In the genomic region with DNA sequence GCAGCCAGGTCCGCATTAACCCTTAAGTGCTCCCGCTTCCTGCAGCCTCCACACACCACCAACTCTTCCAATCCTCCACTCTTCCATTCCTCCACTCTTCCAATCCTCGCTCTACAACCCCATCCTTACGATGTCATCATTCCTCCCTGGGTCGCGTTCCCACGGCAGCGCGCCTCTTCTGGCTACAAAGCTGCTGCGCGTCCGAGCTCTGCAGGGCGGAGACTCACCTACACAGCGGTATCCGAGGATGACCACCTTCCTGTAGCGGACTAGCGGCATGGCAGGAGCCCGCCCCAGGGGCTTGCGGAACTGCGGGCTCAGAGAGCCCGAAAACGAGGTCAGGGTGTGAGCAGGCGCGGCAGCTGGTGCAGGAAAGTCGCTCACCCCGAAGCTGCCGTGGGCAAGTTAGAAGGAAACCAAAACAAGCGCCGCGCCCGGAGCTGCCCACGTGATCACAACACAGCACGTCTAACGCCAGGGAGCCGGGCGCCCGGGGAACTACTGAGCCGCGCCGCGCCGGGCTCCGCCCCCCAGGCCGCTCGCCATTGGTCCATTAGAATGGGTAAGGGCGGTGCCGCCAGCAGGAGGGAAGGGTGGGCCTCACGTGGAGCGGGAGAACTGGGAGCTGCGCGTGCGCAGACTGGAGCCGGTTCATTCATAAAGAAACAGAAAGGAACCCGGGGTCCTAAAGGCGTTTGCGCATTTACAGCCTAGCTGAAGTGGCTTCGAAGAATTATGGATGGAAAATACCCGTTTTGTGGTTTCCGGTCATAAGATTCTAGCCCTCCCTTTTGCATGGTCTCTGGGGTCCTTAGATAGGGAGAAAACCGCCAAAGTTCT, we compare ENCODE assay signal across 1 cellular context.
TF ChIP-seq lines count a peak whose summit lies in the region.

A gene with protein sequence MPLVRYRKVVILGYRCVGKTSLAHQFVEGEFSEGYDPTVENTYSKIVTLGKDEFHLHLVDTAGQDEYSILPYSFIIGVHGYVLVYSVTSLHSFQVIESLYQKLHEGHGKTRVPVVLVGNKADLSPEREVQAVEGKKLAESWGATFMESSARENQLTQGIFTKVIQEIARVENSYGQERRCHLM (minus strand): TSS at position 473 of the 840 bp plus-strand sequence. CDS start 194 bp downstream, at position 279.

TF ChIP-seq in SK-N-SH, 30 proteins besides CTCF, POLR2A, EP300 and RAD21 (continued from another document):
- TF ChIP-seq RXRA (IDR thresholded peaks at IDR 0.05; ENCODE audit: borderline replicate concordance, low read depth) (no peak), POLR2AphosphoS5 (IDR thresholded peaks at IDR 0.05; ENCODE audit: low read depth, low read length) (peak; percentile 56; the same call in 1 of the 2 replicates), EZH2phosphoT487 (IDR thresholded peaks at IDR 0.05; ENCODE audit: borderline replicate concordance, low read depth) (no peak), GATA2 (CRISPR knock-in tag; IDR thresholded peaks at IDR 0.05) (no peak), CHD2 (IDR thresholded peaks at IDR 0.05; ENCODE audit: low read length, partially characterized antibody) (no peak), MXI1 (IDR thresholded peaks at IDR 0.05; ENCODE audit: low read depth, low read length) (peak; percentile 97), FOXJ3 (CRISPR knock-in tag; IDR thresholded peaks at IDR 0.05) (no peak), TAF1 (IDR thresholded peaks at IDR 0.05; ENCODE audit: borderline replicate concordance, low read depth, low read length) (peak; percentile 51), TCF12 (IDR thresholded peaks at IDR 0.05) (no peak), TEAD4 (IDR thresholded peaks at IDR 0.05; ENCODE audit: borderline replicate concordance, insufficient read depth) (no peak), FOXM1 (IDR thresholded peaks at IDR 0.05; ENCODE audit: low read depth) (no peak), MEF2A (IDR thresholded peaks at IDR 0.05; ENCODE audit: borderline replicate concordance, low read depth) (no peak), SMC3 (IDR thresholded peaks at IDR 0.05; ENCODE audit: low read depth, low read length) (no peak), JUND (IDR thresholded peaks at IDR 0.05) (no peak)
- TF ChIP-seq, protein P1, sequence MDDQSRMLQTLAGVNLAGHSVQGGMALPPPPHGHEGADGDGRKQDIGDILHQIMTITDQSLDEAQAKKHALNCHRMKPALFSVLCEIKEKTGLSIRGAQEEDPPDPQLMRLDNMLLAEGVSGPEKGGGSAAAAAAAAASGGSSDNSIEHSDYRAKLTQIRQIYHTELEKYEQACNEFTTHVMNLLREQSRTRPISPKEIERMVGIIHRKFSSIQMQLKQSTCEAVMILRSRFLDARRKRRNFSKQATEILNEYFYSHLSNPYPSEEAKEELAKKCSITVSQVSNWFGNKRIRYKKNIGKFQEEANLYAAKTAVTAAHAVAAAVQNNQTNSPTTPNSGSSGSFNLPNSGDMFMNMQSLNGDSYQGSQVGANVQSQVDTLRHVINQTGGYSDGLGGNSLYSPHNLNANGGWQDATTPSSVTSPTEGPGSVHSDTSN (IDR thresholded peaks at IDR 0.05), result no peak
- TF ChIP-seq, protein P2, sequence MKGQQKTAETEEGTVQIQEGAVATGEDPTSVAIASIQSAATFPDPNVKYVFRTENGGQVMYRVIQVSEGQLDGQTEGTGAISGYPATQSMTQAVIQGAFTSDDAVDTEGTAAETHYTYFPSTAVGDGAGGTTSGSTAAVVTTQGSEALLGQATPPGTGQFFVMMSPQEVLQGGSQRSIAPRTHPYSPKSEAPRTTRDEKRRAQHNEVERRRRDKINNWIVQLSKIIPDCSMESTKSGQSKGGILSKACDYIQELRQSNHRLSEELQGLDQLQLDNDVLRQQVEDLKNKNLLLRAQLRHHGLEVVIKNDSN (IDR thresholded peaks at IDR 0.05; ENCODE audit: borderline replicate concordance, low read depth), result peak; percentile 96
- TF ChIP-seq, protein P3, sequence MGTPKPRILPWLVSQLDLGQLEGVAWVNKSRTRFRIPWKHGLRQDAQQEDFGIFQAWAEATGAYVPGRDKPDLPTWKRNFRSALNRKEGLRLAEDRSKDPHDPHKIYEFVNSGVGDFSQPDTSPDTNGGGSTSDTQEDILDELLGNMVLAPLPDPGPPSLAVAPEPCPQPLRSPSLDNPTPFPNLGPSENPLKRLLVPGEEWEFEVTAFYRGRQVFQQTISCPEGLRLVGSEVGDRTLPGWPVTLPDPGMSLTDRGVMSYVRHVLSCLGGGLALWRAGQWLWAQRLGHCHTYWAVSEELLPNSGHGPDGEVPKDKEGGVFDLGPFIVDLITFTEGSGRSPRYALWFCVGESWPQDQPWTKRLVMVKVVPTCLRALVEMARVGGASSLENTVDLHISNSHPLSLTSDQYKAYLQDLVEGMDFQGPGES (IDR thresholded peaks at IDR 0.05; ENCODE audit: low read depth, low read length), result no peak
- TF ChIP-seq, protein P4, sequence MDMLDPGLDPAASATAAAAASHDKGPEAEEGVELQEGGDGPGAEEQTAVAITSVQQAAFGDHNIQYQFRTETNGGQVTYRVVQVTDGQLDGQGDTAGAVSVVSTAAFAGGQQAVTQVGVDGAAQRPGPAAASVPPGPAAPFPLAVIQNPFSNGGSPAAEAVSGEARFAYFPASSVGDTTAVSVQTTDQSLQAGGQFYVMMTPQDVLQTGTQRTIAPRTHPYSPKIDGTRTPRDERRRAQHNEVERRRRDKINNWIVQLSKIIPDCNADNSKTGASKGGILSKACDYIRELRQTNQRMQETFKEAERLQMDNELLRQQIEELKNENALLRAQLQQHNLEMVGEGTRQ (IDR thresholded peaks at IDR 0.05; ENCODE audit: borderline replicate concordance, low read depth, low read length), result peak; percentile 83
